ENCODE assay signal across 1 cellular context in genomic region chr2:38406597-38407110, GRCh38.
TF ChIP-seq lines count a peak whose summit lies in the region.

No MANE protein-coding gene starts in this region.

TF ChIP-seq in HepG2, 621 proteins besides CTCF, POLR2A, EP300 and RAD21 (continued from another document and continues in another):
- peak; percentile 70; the same call in 1 of the 2 replicates for TF ChIP-seq ZKSCAN8 (CRISPR knock-in tag; IDR thresholded peaks at IDR 0.05; ENCODE audit: borderline replicate concordance)
- no peak for TF ChIP-seq ZFP90 (CRISPR knock-in tag; IDR thresholded peaks at IDR 0.05; ENCODE audit: borderline replicate concordance)
- TF ChIP-seq PHF21A (CRISPR knock-in tag; IDR thresholded peaks at IDR 0.05), result peak; percentile 33; the same call in 1 of the 2 replicates
- no peak for TF ChIP-seq ADNP (CRISPR knock-in tag; IDR thresholded peaks at IDR 0.05)
- peak; percentile 94 for TF ChIP-seq RARA (CRISPR knock-in tag; IDR thresholded peaks at IDR 0.05)
- TF ChIP-seq ARHGAP35 (CRISPR knock-in tag; IDR thresholded peaks at IDR 0.05; ENCODE audit: borderline replicate concordance), result no peak
- no peak for TF ChIP-seq NFE2 (CRISPR knock-in tag; IDR thresholded peaks at IDR 0.05)
- peak; percentile 95 for TF ChIP-seq BCL6 (CRISPR knock-in tag; IDR thresholded peaks at IDR 0.05)
- no peak for TF ChIP-seq SIN3A (IDR thresholded peaks at IDR 0.05; ENCODE audit: borderline replicate concordance, low read depth, low read length)
- TF ChIP-seq ETV6 (CRISPR knock-in tag; conservative IDR thresholded peaks at IDR 0.05), result no peak
- TF ChIP-seq, protein P1, sequence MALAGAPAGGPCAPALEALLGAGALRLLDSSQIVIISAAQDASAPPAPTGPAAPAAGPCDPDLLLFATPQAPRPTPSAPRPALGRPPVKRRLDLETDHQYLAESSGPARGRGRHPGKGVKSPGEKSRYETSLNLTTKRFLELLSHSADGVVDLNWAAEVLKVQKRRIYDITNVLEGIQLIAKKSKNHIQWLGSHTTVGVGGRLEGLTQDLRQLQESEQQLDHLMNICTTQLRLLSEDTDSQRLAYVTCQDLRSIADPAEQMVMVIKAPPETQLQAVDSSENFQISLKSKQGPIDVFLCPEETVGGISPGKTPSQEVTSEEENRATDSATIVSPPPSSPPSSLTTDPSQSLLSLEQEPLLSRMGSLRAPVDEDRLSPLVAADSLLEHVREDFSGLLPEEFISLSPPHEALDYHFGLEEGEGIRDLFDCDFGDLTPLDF (CRISPR knock-in tag; IDR thresholded peaks at IDR 0.05), result peak; percentile 12; the same call in 1 of the 2 replicates
- peak; percentile 83 for TF ChIP-seq CEBPB (IDR thresholded peaks at IDR 0.05; ENCODE audit: borderline replicate concordance, low read depth, low read length)
- TF ChIP-seq ZSCAN29 (CRISPR knock-in tag; conservative IDR thresholded peaks at IDR 0.05), result peak; percentile 63; the same call in 1 of the 2 replicates
- peak; percentile 58 for TF ChIP-seq ZSCAN9 (CRISPR knock-in tag; IDR thresholded peaks at IDR 0.05; ENCODE audit: borderline replicate concordance)
- TF ChIP-seq, protein P2, sequence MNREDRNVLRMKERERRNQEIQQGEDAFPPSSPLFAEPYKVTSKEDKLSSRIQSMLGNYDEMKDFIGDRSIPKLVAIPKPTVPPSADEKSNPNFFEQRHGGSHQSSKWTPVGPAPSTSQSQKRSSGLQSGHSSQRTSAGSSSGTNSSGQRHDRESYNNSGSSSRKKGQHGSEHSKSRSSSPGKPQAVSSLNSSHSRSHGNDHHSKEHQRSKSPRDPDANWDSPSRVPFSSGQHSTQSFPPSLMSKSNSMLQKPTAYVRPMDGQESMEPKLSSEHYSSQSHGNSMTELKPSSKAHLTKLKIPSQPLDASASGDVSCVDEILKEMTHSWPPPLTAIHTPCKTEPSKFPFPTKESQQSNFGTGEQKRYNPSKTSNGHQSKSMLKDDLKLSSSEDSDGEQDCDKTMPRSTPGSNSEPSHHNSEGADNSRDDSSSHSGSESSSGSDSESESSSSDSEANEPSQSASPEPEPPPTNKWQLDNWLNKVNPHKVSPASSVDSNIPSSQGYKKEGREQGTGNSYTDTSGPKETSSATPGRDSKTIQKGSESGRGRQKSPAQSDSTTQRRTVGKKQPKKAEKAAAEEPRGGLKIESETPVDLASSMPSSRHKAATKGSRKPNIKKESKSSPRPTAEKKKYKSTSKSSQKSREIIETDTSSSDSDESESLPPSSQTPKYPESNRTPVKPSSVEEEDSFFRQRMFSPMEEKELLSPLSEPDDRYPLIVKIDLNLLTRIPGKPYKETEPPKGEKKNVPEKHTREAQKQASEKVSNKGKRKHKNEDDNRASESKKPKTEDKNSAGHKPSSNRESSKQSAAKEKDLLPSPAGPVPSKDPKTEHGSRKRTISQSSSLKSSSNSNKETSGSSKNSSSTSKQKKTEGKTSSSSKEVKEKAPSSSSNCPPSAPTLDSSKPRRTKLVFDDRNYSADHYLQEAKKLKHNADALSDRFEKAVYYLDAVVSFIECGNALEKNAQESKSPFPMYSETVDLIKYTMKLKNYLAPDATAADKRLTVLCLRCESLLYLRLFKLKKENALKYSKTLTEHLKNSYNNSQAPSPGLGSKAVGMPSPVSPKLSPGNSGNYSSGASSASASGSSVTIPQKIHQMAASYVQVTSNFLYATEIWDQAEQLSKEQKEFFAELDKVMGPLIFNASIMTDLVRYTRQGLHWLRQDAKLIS (CRISPR knock-in tag; IDR thresholded peaks at IDR 0.05), result no peak
- no peak for TF ChIP-seq ZKSCAN5 (CRISPR knock-in tag; IDR thresholded peaks at IDR 0.05)
- peak; percentile 78 for TF ChIP-seq NR2F6 (IDR thresholded peaks at IDR 0.05)
- TF ChIP-seq NR2F6 (CRISPR knock-in tag; IDR thresholded peaks at IDR 0.05), result peak; percentile 90
- TF ChIP-seq SRY (CRISPR knock-in tag; IDR thresholded peaks at IDR 0.05), result no peak
- TF ChIP-seq HIC2 (CRISPR knock-in tag; IDR thresholded peaks at IDR 0.05; ENCODE audit: low read depth), result no peak
- no peak; the same call in 1 of the 2 replicates for TF ChIP-seq ZNF431 (CRISPR knock-in tag; IDR thresholded peaks at IDR 0.05; ENCODE audit: borderline replicate concordance, low read depth)
- TF ChIP-seq ESRRA (CRISPR knock-in tag; IDR thresholded peaks at IDR 0.05; ENCODE audit: low read depth), result peak; percentile 95
- TF ChIP-seq KDM6A (CRISPR knock-in tag; IDR thresholded peaks at IDR 0.05; ENCODE audit: low read depth), result peak; percentile 84
- TF ChIP-seq ZBTB37 (CRISPR knock-in tag; IDR thresholded peaks at IDR 0.05), result no peak; the same call in 1 of the 2 replicates
- 0 out of 2 replicates have a peak, but pooled peaks have one; percentile 5 for TF ChIP-seq NFKBIZ (CRISPR knock-in tag; IDR thresholded peaks at IDR 0.05)
- TF ChIP-seq, protein P3, sequence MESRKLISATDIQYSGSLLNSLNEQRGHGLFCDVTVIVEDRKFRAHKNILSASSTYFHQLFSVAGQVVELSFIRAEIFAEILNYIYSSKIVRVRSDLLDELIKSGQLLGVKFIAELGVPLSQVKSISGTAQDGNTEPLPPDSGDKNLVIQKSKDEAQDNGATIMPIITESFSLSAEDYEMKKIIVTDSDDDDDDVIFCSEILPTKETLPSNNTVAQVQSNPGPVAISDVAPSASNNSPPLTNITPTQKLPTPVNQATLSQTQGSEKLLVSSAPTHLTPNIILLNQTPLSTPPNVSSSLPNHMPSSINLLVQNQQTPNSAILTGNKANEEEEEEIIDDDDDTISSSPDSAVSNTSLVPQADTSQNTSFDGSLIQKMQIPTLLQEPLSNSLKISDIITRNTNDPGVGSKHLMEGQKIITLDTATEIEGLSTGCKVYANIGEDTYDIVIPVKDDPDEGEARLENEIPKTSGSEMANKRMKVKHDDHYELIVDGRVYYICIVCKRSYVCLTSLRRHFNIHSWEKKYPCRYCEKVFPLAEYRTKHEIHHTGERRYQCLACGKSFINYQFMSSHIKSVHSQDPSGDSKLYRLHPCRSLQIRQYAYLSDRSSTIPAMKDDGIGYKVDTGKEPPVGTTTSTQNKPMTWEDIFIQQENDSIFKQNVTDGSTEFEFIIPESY (CRISPR knock-in tag; IDR thresholded peaks at IDR 0.05), result no peak; the same call in 1 of the 2 replicates
- peak; percentile 30; the same call in 1 of the 2 replicates for TF ChIP-seq HNF4G (IDR thresholded peaks at IDR 0.05; ENCODE audit: borderline replicate concordance, low read depth, low read length)
- TF ChIP-seq HNF4G (CRISPR knock-in tag; IDR thresholded peaks at IDR 0.05; ENCODE audit: borderline replicate concordance, low read depth), result peak; percentile 46; the same call in 1 of the 2 replicates
- no peak for TF ChIP-seq ZNF577 (CRISPR knock-in tag; IDR thresholded peaks at IDR 0.05; ENCODE audit: borderline replicate concordance, low read depth)
- TF ChIP-seq ZBTB34 (CRISPR knock-in tag; IDR thresholded peaks at IDR 0.05), result 0 out of 2 replicates have a peak, but pooled peaks have one; percentile 25
- 0 out of 2 replicates have a peak, but pooled peaks have one; percentile 11 for TF ChIP-seq BRF2 (CRISPR knock-in tag; IDR thresholded peaks at IDR 0.05)
- TF ChIP-seq, protein P4, sequence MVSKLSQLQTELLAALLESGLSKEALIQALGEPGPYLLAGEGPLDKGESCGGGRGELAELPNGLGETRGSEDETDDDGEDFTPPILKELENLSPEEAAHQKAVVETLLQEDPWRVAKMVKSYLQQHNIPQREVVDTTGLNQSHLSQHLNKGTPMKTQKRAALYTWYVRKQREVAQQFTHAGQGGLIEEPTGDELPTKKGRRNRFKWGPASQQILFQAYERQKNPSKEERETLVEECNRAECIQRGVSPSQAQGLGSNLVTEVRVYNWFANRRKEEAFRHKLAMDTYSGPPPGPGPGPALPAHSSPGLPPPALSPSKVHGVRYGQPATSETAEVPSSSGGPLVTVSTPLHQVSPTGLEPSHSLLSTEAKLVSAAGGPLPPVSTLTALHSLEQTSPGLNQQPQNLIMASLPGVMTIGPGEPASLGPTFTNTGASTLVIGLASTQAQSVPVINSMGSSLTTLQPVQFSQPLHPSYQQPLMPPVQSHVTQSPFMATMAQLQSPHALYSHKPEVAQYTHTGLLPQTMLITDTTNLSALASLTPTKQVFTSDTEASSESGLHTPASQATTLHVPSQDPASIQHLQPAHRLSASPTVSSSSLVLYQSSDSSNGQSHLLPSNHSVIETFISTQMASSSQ (IDR thresholded peaks at IDR 0.05; ENCODE audit: low read depth), result no peak
- TF ChIP-seq, protein P4 (CRISPR knock-in tag; IDR thresholded peaks at IDR 0.05; ENCODE audit: borderline replicate concordance), result peak; percentile 60; the same call in 1 of the 2 replicates
- TF ChIP-seq ZNF567 (CRISPR knock-in tag; IDR thresholded peaks at IDR 0.05; ENCODE audit: borderline replicate concordance), result no peak
- TF ChIP-seq HCFC1 (IDR thresholded peaks at IDR 0.05; ENCODE audit: low read depth, low read length), result no peak
- TF ChIP-seq KLF15 (CRISPR knock-in tag; IDR thresholded peaks at IDR 0.05; ENCODE audit: borderline replicate concordance), result no peak
- TF ChIP-seq ZBTB39 (CRISPR knock-in tag; IDR thresholded peaks at IDR 0.05), result no peak
- TF ChIP-seq MAFK (conservative IDR thresholded peaks at IDR 0.05 in 1 of 2, IDR thresholded peaks at IDR 0.05 in 1 of 2; ENCODE audit: low read length in 2 of 2), result no peak
- TF ChIP-seq, protein P5, sequence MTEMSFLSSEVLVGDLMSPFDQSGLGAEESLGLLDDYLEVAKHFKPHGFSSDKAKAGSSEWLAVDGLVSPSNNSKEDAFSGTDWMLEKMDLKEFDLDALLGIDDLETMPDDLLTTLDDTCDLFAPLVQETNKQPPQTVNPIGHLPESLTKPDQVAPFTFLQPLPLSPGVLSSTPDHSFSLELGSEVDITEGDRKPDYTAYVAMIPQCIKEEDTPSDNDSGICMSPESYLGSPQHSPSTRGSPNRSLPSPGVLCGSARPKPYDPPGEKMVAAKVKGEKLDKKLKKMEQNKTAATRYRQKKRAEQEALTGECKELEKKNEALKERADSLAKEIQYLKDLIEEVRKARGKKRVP (CRISPR knock-in tag; IDR thresholded peaks at IDR 0.05), result peak in 1 of 2 experiments; percentile 37; a peak in 1 of 4 replicates
